8 cellular contexts compared by ENCODE assay signal in genomic region chr1:24705260-24706073, GRCh38. TPM values are rescaled to one million over a fixed set of nuclear protein-coding genes. Genes with fewer than 3 reads are reported as not detected.
DNase-seq lines count a peak whose midpoint lies in the region; ATAC-seq and TF ChIP-seq lines count a peak whose summit lies in the region.

No MANE protein-coding gene starts in this region.

- H3K9me3 Mint-ChIP-seq in activated naive CD4-positive, alpha-beta T cell treated with anti-CD3 and anti-CD28 coated beads, Interleukin-2, amount 50 U/mL, for 72 hours = no peaks in the 10 kb centered on the region

- peak; percentile 49 for ATAC-seq in HG03045 (IDR thresholded peaks at IDR 0.05; ENCODE audit: unreplicated experiment)
- peak; percentile 44 to 65 for ATAC-seq in activated naive CD4-positive, alpha-beta T cell treated with anti-CD3 and anti-CD28 coated beads, Interleukin-2, amount 50 U/mL, for 72 hours

- H3K27ac ChIP-seq in neutrophil = no peak overlapping the region

- peak overlapping the region; percentile 2 to 30 for H3K4me3 ChIP-seq in neutrophil (ENCODE audit: low read depth in 1 of 2, low read length in 1 of 2)

- DNase-seq in DMS153 treated with DMSO at 0.1 percent for 48 hours (lab: John Stamatoyannopoulos, UW; ENCODE audit: unreplicated experiment) = peak; percentile 97
- peak; percentile 93 for DNase-seq in NCI-H510A (lab: John Stamatoyannopoulos, UW)
- DNase-seq in activated naive CD4-positive, alpha-beta T cell treated with anti-CD3 and anti-CD28 coated beads, Interleukin-2, amount 50 U/mL, for 72 hours (ENCODE audit: low spot score in 2 of 2) = no peak
- DNase-seq in head of caudate nucleus = peak; percentile 62 to 94 (median 87)
- DNase-seq in amniotic stem cell (lab: John Stamatoyannopoulos, UW) = no peak
- DNase-seq in activated CD8-positive, alpha-beta memory T cell treated with anti-CD3 and anti-CD28 coated beads, Interleukin-2, amount 50 U/mL, for 4 hours = no peak

- no peak for TF ChIP-seq CTCF in neutrophil (IDR thresholded peaks at IDR 0.05)

- no peaks in the 10 kb centered on the region for H3K36me3 ChIP-seq in neutrophil

- H3K9me3 ChIP-seq in neutrophil = no peaks in the 10 kb centered on the region

- H3K36me3 Mint-ChIP-seq in activated naive CD4-positive, alpha-beta T cell treated with anti-CD3 and anti-CD28 coated beads, Interleukin-2, amount 50 U/mL, for 72 hours = no peaks in the 10 kb centered on the region

- H3K27me3 ChIP-seq in neutrophil = no peaks in the 10 kb centered on the region

- intact Hi-C loops in head of caudate nucleus (cut with DNase I) = loop anchor here (2.0 kb wide), 1 partner anchor 39 kb away; the partner anchor contains the start of gene CLIC4

- H3K27ac Mint-ChIP-seq in activated naive CD4-positive, alpha-beta T cell treated with anti-CD3 and anti-CD28 coated beads, Interleukin-2, amount 50 U/mL, for 72 hours = no peak overlapping the region

- peaks cover 3 to 8% of the 10 kb centered on the region in 2 experiments for H3K4me1 ChIP-seq in neutrophil (ENCODE audit: control insufficient read depth in 1 of 2, insufficient read depth in 1 of 2, low read depth in 1 of 2, low read length in 1 of 2)

RNA-seq across cellular contexts. Expression of gene CLIC4, which starts 39.8 kb away (rescaled TPM):
- 10 to 100 TPM; 16.2 to 30.0 TPM for total RNA-seq in activated naive CD4-positive, alpha-beta T cell treated with anti-CD3 and anti-CD28 coated beads, Interleukin-2, amount 50 U/mL, for 72 hours

Comparison
In these comparisons a context has a peak if more than half of its experiments do, and no peak if none do; other contexts are left out.
1. DNase-seq: peak in DMS153 treated with DMSO at 0.1 percent for 48 hours (single experiment), NCI-H510A (single experiment) and head of caudate nucleus (42 of 42); none in activated naive CD4-positive, alpha-beta T cell treated with anti-CD3 and anti-CD28 coated beads, Interleukin-2, amount 50 U/mL, for 72 hours (0 of 2), amniotic stem cell (single experiment) and activated CD8-positive, alpha-beta memory T cell treated with anti-CD3 and anti-CD28 coated beads, Interleukin-2, amount 50 U/mL, for 4 hours (single experiment).